In the genomic region with DNA sequence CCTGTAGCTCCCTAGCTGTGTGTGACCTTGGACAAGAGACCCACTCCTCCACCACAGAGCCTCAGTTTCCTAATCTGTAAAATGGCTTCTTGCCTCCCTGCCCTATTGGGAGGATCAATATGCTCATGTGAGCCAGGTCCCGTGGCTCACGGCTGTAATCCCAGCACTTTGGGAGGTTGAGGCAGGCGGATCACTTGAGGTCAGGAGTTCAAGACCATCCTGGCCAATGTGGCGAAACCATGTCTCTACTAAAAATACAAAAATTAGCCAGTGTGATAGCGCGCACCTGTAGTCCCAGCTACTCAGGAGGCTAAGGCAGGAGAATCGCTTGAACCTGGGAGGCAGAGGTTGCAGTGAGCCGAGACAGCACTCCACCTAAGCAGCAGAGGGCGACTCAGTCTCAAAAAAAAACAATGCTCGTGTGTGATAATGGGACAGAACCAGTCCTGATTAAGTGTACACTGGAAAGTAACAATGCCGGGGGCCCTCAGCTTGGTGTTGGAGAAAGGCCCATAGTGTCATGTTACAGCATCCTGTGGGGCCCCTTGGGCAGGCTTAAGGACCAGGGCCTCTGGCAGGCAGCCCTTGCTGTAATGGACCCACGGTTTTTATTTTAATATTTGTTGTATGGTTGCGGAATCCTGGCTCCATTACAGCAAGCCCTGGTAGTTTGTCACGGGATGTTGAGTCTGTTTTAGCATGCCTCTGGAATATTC, we compare ENCODE assay signal across 9 cellular contexts. TPM values are rescaled to one million over a fixed set of nuclear protein-coding genes. Genes with fewer than 3 reads are reported as not detected.
DNase-seq lines count a peak whose midpoint lies in the region; ATAC-seq, FAIRE-seq and TF ChIP-seq lines count a peak whose summit lies in the region.
"Had no signal": no experiment of that assay in that cellular context is flagged by ENCODE, and none has a peak within 500 bp of the region (broad histone marks: within the 10 kb centered on the region; RNA-seq: fewer than 3 reads in every experiment).

No MANE protein-coding gene starts in this region.

- H3K4me2 ChIP-seq in A549: no peak overlapping the region

- WGBS in A549 (ENCODE audit: missing lambda C conversion rate): 41% methylated on average over 14 of the region's 14 CpGs

- no peaks in the 10 kb centered on the region for H3K27me3 ChIP-seq in WERI-Rb-1 (ENCODE audit: insufficient read depth, low read depth, severe bottlenecking)

- H3K4me3 ChIP-seq in A549: no peak overlapping the region
- H3K4me3 ChIP-seq in WERI-Rb-1 (ENCODE audit: low read depth, low read length): no peak overlapping the region

- POLR2A ChIA-PET in A549 (lab: Yijun Ruan, JAX): interaction anchor here (1.5 kb wide), 1 partner anchor 44 kb away, joined by 4 read pairs; no protein-coding TSS in a partner anchor
- POLR2A ChIA-PET in naive thymus-derived CD8-positive, alpha-beta T cell (lab: Charles Lee): interaction anchor here (0.6 to 2.2 kb wide), 8 partner anchors 15 to 175 kb away, joined by 3 to 15 read pairs (median 6); partner anchors contain the start of genes NOSIP, PRMT1, PRR12 and PRRG2

- no peak for TF ChIP-seq POLR2A in A549 (IDR thresholded peaks at IDR 0.05; ENCODE audit: low read length)

- TF ChIP-seq RAD21 in A549 (conservative IDR thresholded peaks at IDR 0.05 in 1 of 2, IDR thresholded peaks at IDR 0.05 in 1 of 2): peak; percentile 86 to 88

- H3K9me3 Mint-ChIP-seq in naive thymus-derived CD8-positive, alpha-beta T cell: no peaks in the 10 kb centered on the region

- H3K9me3 ChIP-seq in A549 (no peaks in the 10 kb centered on the region), WERI-Rb-1 (ENCODE audit: severe bottlenecking) (no peaks in the 10 kb centered on the region)

- H3K4me1 Mint-ChIP-seq in naive thymus-derived CD8-positive, alpha-beta T cell: peaks cover 15 to 58% (median 51%) of the 10 kb centered on the region in 4 donors

- H3K4me3 Mint-ChIP-seq in naive thymus-derived CD8-positive, alpha-beta T cell: peak overlapping the region in 4 of 10 donors; percentile 18 to 34 (median 30)

- TF ChIP-seq EP300 in A549 (IDR thresholded peaks at IDR 0.05): no peak

- H3K27ac Mint-ChIP-seq in naive thymus-derived CD8-positive, alpha-beta T cell: peak overlapping the region; percentile 96 to 100 (median 99)

- FAIRE-seq in A549 (lab: Jason Lieb, UNC): no peak
- FAIRE-seq: GM18507 had no signal

- peaks cover 9 to 26% (median 19%) of the 10 kb centered on the region in 3 donors for H3K36me3 Mint-ChIP-seq in naive thymus-derived CD8-positive, alpha-beta T cell

- ATAC-seq in A549 (peak; percentile 61 to 71), HG03097 (IDR thresholded peaks at IDR 0.05; ENCODE audit: low FRiP score, unreplicated experiment) (no peak)
- no peak for ATAC-seq in naive thymus-derived CD8-positive, alpha-beta T cell

- peaks cover 24% of the 10 kb centered on the region for H3K36me3 ChIP-seq in WERI-Rb-1

- H3K27me3 Mint-ChIP-seq in naive thymus-derived CD8-positive, alpha-beta T cell: peaks cover 0 to 2% (median 0%) of the 10 kb centered on the region in 5 donors

- H3K4me1 ChIP-seq in A549: peaks cover 24% of the 10 kb centered on the region

- TF ChIP-seq CTCF in A549 (IDR thresholded peaks at IDR 0.05) (peak; percentile 88), GM12872 (IDR thresholded peaks at IDR 0.05; ENCODE audit: insufficient read depth, low read depth, low read length) (peak; percentile 56; the same call in 2 of the 3 replicates), WERI-Rb-1 (IDR thresholded peaks at IDR 0.05; ENCODE audit: low read depth, low read length) (peak; percentile 45; the same call in 1 of the 2 replicates)

- DNase-seq in A549 (ENCODE audit: low read depth in 1 of 2, low spot score in 1 of 2) (peak; percentile 69 to 79), NCI-H2107 treated with DMSO at 0.1 percent for 48 hours (lab: John Stamatoyannopoulos, UW; ENCODE audit: unreplicated experiment) (peak; percentile 91), WERI-Rb-1 (peak; percentile 54), germinal center (ENCODE audit: low spot score) (no peak)
- DNase-seq in effector CD4-positive, alpha-beta T cell: peak; percentile 29
- DNase-seq in naive thymus-derived CD8-positive, alpha-beta T cell: peak in 6 of 10 donors; percentile 43 to 75 (median 60)

- H3K27ac ChIP-seq in A549 (no peak overlapping the region), WERI-Rb-1 (peak overlapping the region; percentile 59)

- CTCF ChIA-PET in A549 (lab: Yijun Ruan, JAX): interaction anchor here (0.6 to 10.4 kb wide), 35 partner anchors 8 to 448 kb away, joined by 3 to 201 read pairs (median 5); partner anchors contain the start of genes FCGRT, FLT3LG, NOSIP and PRRG2

TF ChIP-seq in A549, 52 proteins besides CTCF, POLR2A, EP300 and RAD21:
- TF ChIP-seq SMC3 (IDR thresholded peaks at IDR 0.05) (peak; percentile 88), RNF2 (IDR thresholded peaks at IDR 0.05; ENCODE audit: borderline replicate concordance, low read depth) (no peak)
TF ChIP-seq in A549: peak in this region for 1.

RNA-seq across cellular contexts. Expression of gene RPS11, which starts 6.8 kb away (rescaled TPM):
- polyA plus RNA-seq in A549 (2011; rRNA removed) (2,624 and 3,014 TPM in 2 replicates), A549 (2017; fragmentation: RNase III; extraction: RNeasy Plus Mini Kit Qiagen cat#74134 plus additional on column Dnase treatment) (3,721 to 3,877 TPM (median 3,793 TPM) in 3 replicates)
- 5,125 and 7,098 TPM in 2 replicates for polyA plus RNA-seq in A549 (2012; cell fraction: cytosol; rRNA removed)
- polyA plus RNA-seq in A549 (2012; cell fraction: nucleus; rRNA removed): 2,789 and 3,629 TPM in 2 replicates
- polyA minus RNA-seq in A549 (2011; rRNA and poly(A)+ RNA removed): 1,828 and 2,481 TPM in 2 replicates
- 1,000 to 10,000 TPM; 3,084 to 3,152 TPM for total RNA-seq in naive thymus-derived CD8-positive, alpha-beta T cell
- 1,000 to 10,000 TPM; 2,379 to 2,818 (median 2,600) TPM for polyA plus RNA-seq in naive thymus-derived CD8-positive, alpha-beta T cell

RNA-seq across cellular contexts. Expression of gene FCGRT, which starts 9.4 kb away (rescaled TPM):
- polyA plus RNA-seq in A549 (2011; rRNA removed): 25.7 and 32.0 TPM in 2 replicates
- 20.4 and 28.0 TPM in 2 replicates for polyA plus RNA-seq in A549 (2012; cell fraction: cytosol; rRNA removed)
- 47.2 and 48.8 TPM in 2 replicates for polyA plus RNA-seq in A549 (2012; cell fraction: nucleus; rRNA removed)
- 20.0 to 28.4 TPM (median 28.4 TPM) in 3 replicates for polyA plus RNA-seq in A549 (2017; fragmentation: RNase III; extraction: RNeasy Plus Mini Kit Qiagen cat#74134 plus additional on column Dnase treatment)
- 23.9 and 24.7 TPM in 2 replicates for polyA minus RNA-seq in A549 (2011; rRNA and poly(A)+ RNA removed)
- 10 to 100 TPM; 24.3 to 26.0 TPM for total RNA-seq in naive thymus-derived CD8-positive, alpha-beta T cell
- polyA plus RNA-seq in naive thymus-derived CD8-positive, alpha-beta T cell: 10 to 100 TPM; 50.3 to 62.9 (median 61.5) TPM

RNA-seq across cellular contexts. Expression of gene RPL13A, which starts 15.6 kb away (rescaled TPM):
- polyA plus RNA-seq in A549 (2011; rRNA removed) (5,391 and 5,410 TPM in 2 replicates), A549 (2017; fragmentation: RNase III; extraction: RNeasy Plus Mini Kit Qiagen cat#74134 plus additional on column Dnase treatment) (3,383 to 3,595 TPM (median 3,438 TPM) in 3 replicates)
- polyA plus RNA-seq in A549 (2012; cell fraction: cytosol; rRNA removed): 6,169 and 7,252 TPM in 2 replicates
- 3,653 and 3,684 TPM in 2 replicates for polyA plus RNA-seq in A549 (2012; cell fraction: nucleus; rRNA removed)
- 1,893 and 2,022 TPM in 2 replicates for polyA minus RNA-seq in A549 (2011; rRNA and poly(A)+ RNA removed)
- total RNA-seq in naive thymus-derived CD8-positive, alpha-beta T cell: 1,000 to 10,000 TPM; 5,160 to 5,167 TPM
- 1,000 to 10,000 TPM; 3,162 to 3,664 (median 3,630) TPM for polyA plus RNA-seq in naive thymus-derived CD8-positive, alpha-beta T cell

RNA-seq across cellular contexts. Expression of gene RCN3, which starts 24.8 kb away (rescaled TPM):
- 0.31 and 0.41 TPM in 2 replicates for polyA plus RNA-seq in A549 (2011; rRNA removed)
- polyA plus RNA-seq in A549 (2012; cell fraction: cytosol; rRNA removed): 0.78 and 0.98 TPM in 2 replicates
- 5.4 and 5.7 TPM in 2 replicates for polyA plus RNA-seq in A549 (2012; cell fraction: nucleus; rRNA removed)
- polyA plus RNA-seq in A549 (2017; fragmentation: RNase III; extraction: RNeasy Plus Mini Kit Qiagen cat#74134 plus additional on column Dnase treatment): 1.6 to 2.1 TPM (median 1.8 TPM) in 3 replicates
- not detected in 2 replicates for polyA minus RNA-seq in A549 (2011; rRNA and poly(A)+ RNA removed)
- 1 to 10 TPM; 1.6 to 3.6 TPM for total RNA-seq in naive thymus-derived CD8-positive, alpha-beta T cell
- 1 to 10 TPM; 1.5 to 4.5 (median 2.8) TPM for polyA plus RNA-seq in naive thymus-derived CD8-positive, alpha-beta T cell

RNA-seq across cellular contexts. Expression of gene FLT3LG, which starts 29.0 kb away (rescaled TPM):
- polyA plus RNA-seq in A549 (2011; rRNA removed): 0.42 and 0.58 TPM in 2 replicates
- 0.75 and 1.4 TPM in 2 replicates for polyA plus RNA-seq in A549 (2012; cell fraction: cytosol; rRNA removed)
- polyA plus RNA-seq in A549 (2012; cell fraction: nucleus; rRNA removed): 1.9 and 2.2 TPM in 2 replicates
- polyA plus RNA-seq in A549 (2017; fragmentation: RNase III; extraction: RNeasy Plus Mini Kit Qiagen cat#74134 plus additional on column Dnase treatment): 0.99 to 1.2 TPM (median 1.0 TPM) in 3 replicates
- polyA minus RNA-seq in A549 (2011; rRNA and poly(A)+ RNA removed): 0.41 and 0.92 TPM in 2 replicates
- total RNA-seq in naive thymus-derived CD8-positive, alpha-beta T cell: 100 to 1,000 TPM; 106 to 112 TPM
- 100 to 1,000 TPM; 108 to 205 (median 166) TPM for polyA plus RNA-seq in naive thymus-derived CD8-positive, alpha-beta T cell

Comparison
In these comparisons a context has a peak if more than half of its experiments do, and no peak if none do; other contexts are left out.
1. ATAC-seq: peak in A549 (2 of 2); none in naive thymus-derived CD8-positive, alpha-beta T cell (0 of 2) and HG03097 (single experiment).
2. Peak in every context shown above with its lines, with median percentiles within 50 percentile points of each other: CTCF ChIP-seq.